ENCODE assay signal across 8 cellular contexts in genomic region chr9:15277400-15278137, GRCh38. TPM values are rescaled to one million over a fixed set of nuclear protein-coding genes. Genes with fewer than 3 reads are reported as not detected.
A peak's percentile ranks its signal among the peaks of the same experiment; 100 is the strongest.
DNase-seq lines count a peak whose midpoint lies in the region; ATAC-seq and TF ChIP-seq lines count a peak whose summit lies in the region.

No MANE protein-coding gene starts in this region.

- H3K4me3 Mint-ChIP-seq in nephron, result no peak overlapping the region
- no peak overlapping the region for H3K4me3 Mint-ChIP-seq in activated T-helper 2 cell treated with anti-CD3 and anti-CD28 coated beads, Interferon-gamma antibody, Interleukin-2, Interleukin-4, amounts not matched to agents 10 μg/mL and 5 μg/mL and 100 μg/mL, durations not matched to agents 14 hours and 24 hours and 36 hours (ENCODE audit: low read depth)

- DNase-seq in left cardiac atrium (no peak), right atrium auricular region (ENCODE audit: low spot score) (no peak), NCI-H1694 (lab: John Stamatoyannopoulos, UW) (peak; percentile 45), choroid plexus epithelial cell (ENCODE audit: low read depth) (peak; percentile 52), NOMO-1 treated with dmso at 0.1 percent for 144 hours (lab: John Stamatoyannopoulos, UW; ENCODE audit: unreplicated experiment) (no peak), mucosa of gallbladder (ENCODE audit: low spot score) (no peak)
- DNase-seq in activated T-helper 2 cell treated with anti-CD3 and anti-CD28 coated beads, Interferon-gamma antibody, Interleukin-2, Interleukin-4, amounts not matched to agents 10 μg/mL and 5 μg/mL and 100 μg/mL, durations not matched to agents 14 hours and 24 hours and 36 hours (ENCODE audit: low spot score), result no peak

- H3K36me3 Mint-ChIP-seq in nephron (ENCODE audit: low read depth), result no peaks in the 10 kb centered on the region
- peaks cover 3% of the 10 kb centered on the region for H3K36me3 Mint-ChIP-seq in activated T-helper 2 cell treated with anti-CD3 and anti-CD28 coated beads, Interferon-gamma antibody, Interleukin-2, Interleukin-4, amounts not matched to agents 10 μg/mL and 5 μg/mL and 100 μg/mL, durations not matched to agents 14 hours and 24 hours and 36 hours (ENCODE audit: low read depth)

- no peak overlapping the region for H3K27ac ChIP-seq in right atrium auricular region

- intact Hi-C loops in left cardiac atrium (cut with DNase I), result loop anchor here in 1 of 2 donors (5.0 to 10.0 kb wide), 2 partner anchors 147 to 335 kb away; partner anchors contain the start of gene SNAPC3
- intact Hi-C loops in activated T-helper 2 cell treated with anti-CD3 and anti-CD28 coated beads, Interferon-gamma antibody, Interleukin-2, Interleukin-4, amounts not matched to agents 10 μg/mL and 5 μg/mL and 100 μg/mL, durations not matched to agents 14 hours and 24 hours and 36 hours (cut with micrococcal nuclease), result loop anchor here (1.0 to 5.0 kb wide), 5 partner anchors 19 to 329 kb away; no protein-coding TSS in a partner anchor

- H3K27ac Mint-ChIP-seq in nephron, result peak overlapping the region in 2 of 3 experiments; percentile 53 to 85
- H3K27ac Mint-ChIP-seq in activated T-helper 2 cell treated with anti-CD3 and anti-CD28 coated beads, Interferon-gamma antibody, Interleukin-2, Interleukin-4, amounts not matched to agents 10 μg/mL and 5 μg/mL and 100 μg/mL, durations not matched to agents 14 hours and 24 hours and 36 hours, result no peak overlapping the region

- H3K9me3 ChIP-seq in right atrium auricular region, result no peaks in the 10 kb centered on the region

- peak; percentile 31 to 53 for ATAC-seq in left cardiac atrium

- H3K27me3 ChIP-seq in right atrium auricular region, result no peaks in the 10 kb centered on the region

- H3K4me1 ChIP-seq in right atrium auricular region, result no peaks in the 10 kb centered on the region

- no peaks in the 10 kb centered on the region for H3K27me3 Mint-ChIP-seq in nephron (ENCODE audit: low read depth)
- no peaks in the 10 kb centered on the region for H3K27me3 Mint-ChIP-seq in activated T-helper 2 cell treated with anti-CD3 and anti-CD28 coated beads, Interferon-gamma antibody, Interleukin-2, Interleukin-4, amounts not matched to agents 10 μg/mL and 5 μg/mL and 100 μg/mL, durations not matched to agents 14 hours and 24 hours and 36 hours (ENCODE audit: low read depth)

- H3K36me3 ChIP-seq in right atrium auricular region, result no peaks in the 10 kb centered on the region

- peaks cover 10% of the 10 kb centered on the region for H3K4me1 Mint-ChIP-seq in nephron
- H3K4me1 Mint-ChIP-seq in activated T-helper 2 cell treated with anti-CD3 and anti-CD28 coated beads, Interferon-gamma antibody, Interleukin-2, Interleukin-4, amounts not matched to agents 10 μg/mL and 5 μg/mL and 100 μg/mL, durations not matched to agents 14 hours and 24 hours and 36 hours (ENCODE audit: low read depth), result peaks cover 15% of the 10 kb centered on the region

- TF ChIP-seq CTCF in right atrium auricular region (IDR thresholded peaks at IDR 0.05) (peak in 1 of 2 donors; percentile 56), choroid plexus epithelial cell (conservative IDR thresholded peaks at IDR 0.05; ENCODE audit: low read depth, low read length) (peak; percentile 39), nephron (IDR thresholded peaks at IDR 0.05; ENCODE audit: unreplicated experiment in 3 of 3) (peak; percentile 38 to 56 (median 45))

- H3K9me3 Mint-ChIP-seq in nephron, result no peaks in the 10 kb centered on the region
- H3K9me3 Mint-ChIP-seq in activated T-helper 2 cell treated with anti-CD3 and anti-CD28 coated beads, Interferon-gamma antibody, Interleukin-2, Interleukin-4, amounts not matched to agents 10 μg/mL and 5 μg/mL and 100 μg/mL, durations not matched to agents 14 hours and 24 hours and 36 hours, result no peaks in the 10 kb centered on the region

- no peak overlapping the region for H3K4me3 ChIP-seq in right atrium auricular region
- H3K4me3 ChIP-seq in choroid plexus epithelial cell (ENCODE audit: low read depth, low read length), result no peak overlapping the region

RNA-seq across cellular contexts. Expression of gene TTC39B, which starts 29.4 kb away (rescaled TPM):
- 1 to 10 TPM; 2.9 to 4.8 TPM for total RNA-seq in left cardiac atrium
- 1 to 10 TPM; 2.0 to 2.3 TPM for total RNA-seq in right atrium auricular region
- total RNA-seq in activated T-helper 2 cell treated with anti-CD3 and anti-CD28 coated beads, Interferon-gamma antibody, Interleukin-2, Interleukin-4, amounts not matched to agents 10 μg/mL and 5 μg/mL and 100 μg/mL, durations not matched to agents 14 hours and 24 hours and 36 hours, result 8.9 and 10.5 TPM in 2 replicates
- total RNA-seq in mucosa of gallbladder, result 30.2 TPM

Comparison
In these comparisons a context has a peak if more than half of its experiments do, and no peak if none do; other contexts are left out.
1. DNase-seq: peak in NCI-H1694 (single experiment) and choroid plexus epithelial cell (single experiment); none in left cardiac atrium (single experiment), right atrium auricular region (single experiment), activated T-helper 2 cell treated with anti-CD3 and anti-CD28 coated beads, Interferon-gamma antibody, Interleukin-2, Interleukin-4, amounts not matched to agents 10 μg/mL and 5 μg/mL and 100 μg/mL, durations not matched to agents 14 hours and 24 hours and 36 hours (single experiment), NOMO-1 treated with dmso at 0.1 percent for 144 hours (single experiment) and mucosa of gallbladder (single experiment).